8 cellular contexts compared by ENCODE assay signal in genomic region chr3:63967675-63968611, GRCh38. TPM values are rescaled to one million over a fixed set of nuclear protein-coding genes. Genes with fewer than 3 reads are reported as not detected.
DNase-seq lines count a peak whose midpoint lies in the region; ATAC-seq and TF ChIP-seq lines count a peak whose summit lies in the region.

No MANE protein-coding gene starts in this region.

- H3F3A ChIP-seq in DOHH2 (ENCODE audit: control insufficient read depth, insufficient read depth) = 0 out of 2 replicates have a peak, but pooled peaks cover 5% of the 10 kb centered on the region

- TF ChIP-seq CTCF in DOHH2 (IDR thresholded peaks at IDR 0.05; ENCODE audit: low read depth, low read length, poor library complexity, severe bottlenecking) (no peak), chondrocyte (IDR thresholded peaks at IDR 0.05) (no peak), lower leg skin (IDR thresholded peaks at IDR 0.05) (no peak), thyroid gland (IDR thresholded peaks at IDR 0.05) (no peak)

- H3K36me3 Mint-ChIP-seq in chondrocyte (ENCODE audit: low read depth) = no peaks in the 10 kb centered on the region

- peak in 4 of 5 donors; percentile 11 to 83 (median 24) for DNase-seq in T-helper 1 cell
- DNase-seq in chondrocyte (ENCODE audit: low spot score) = no peak
- peak; percentile 35 to 87 for DNase-seq in lower leg skin (ENCODE audit: low spot score in 2 of 2)
- peak; percentile 84 to 89 for DNase-seq in thyroid gland
- no peak for DNase-seq in NCI-H226

- H3K27me3 ChIP-seq in DOHH2 (ENCODE audit: control insufficient read depth, low read length) (no peaks in the 10 kb centered on the region), thyroid gland (no peaks in the 10 kb centered on the region)

- H3K27ac ChIP-seq in DOHH2 (ENCODE audit: low read depth, low read length) (peak overlapping the region; percentile 46), thyroid gland (peak overlapping the region; percentile 14 to 44 (median 35))

- H3K4me3 ChIP-seq in DOHH2 (ENCODE audit: low read length) (peak overlapping the region; percentile 42), lower leg skin (ENCODE audit: low read depth, poor library complexity, severe bottlenecking) (no peak overlapping the region), thyroid gland (replicated peaks in 1 of 3) (no peak overlapping the region)

- H4K20me1 ChIP-seq in DOHH2 (ENCODE audit: control insufficient read depth, insufficient read depth, low read depth, low read length) = peaks cover 7% of the 10 kb centered on the region; the same call in 1 of the 2 replicates

- H3K27me3 Mint-ChIP-seq in chondrocyte (ENCODE audit: low read depth) = no peaks in the 10 kb centered on the region

- H3K4me2 ChIP-seq in DOHH2 (ENCODE audit: low read length) = peak overlapping the region; percentile 53

- WGBS in lower leg skin, 2 donors = 12 to 16% methylated on average over 11 of the region's 11 CpGs
- WGBS in thyroid gland, 2 donors = 12 to 15% methylated on average over 11 of the region's 11 CpGs

- H3K27ac Mint-ChIP-seq in chondrocyte (ENCODE audit: unreplicated experiment) = peak overlapping the region; percentile 74

- ATAC-seq in GM19468 (IDR thresholded peaks at IDR 0.05; ENCODE audit: extremely low read depth, unreplicated experiment) (peak; percentile 33), HG03565 (IDR thresholded peaks at IDR 0.05; ENCODE audit: unreplicated experiment) (peak; percentile 59)

- H3K4me3 Mint-ChIP-seq in chondrocyte (ENCODE audit: unreplicated experiment) = peak overlapping the region; percentile 3

- H3K36me3 ChIP-seq in DOHH2 (ENCODE audit: control insufficient read depth, low read length) (peaks cover 21% of the 10 kb centered on the region), thyroid gland (no peaks in the 10 kb centered on the region)

- no peaks in the 10 kb centered on the region for H3K9me3 ChIP-seq in DOHH2 (ENCODE audit: control insufficient read depth, insufficient read depth, low read length)
- H3K9me3 ChIP-seq in thyroid gland = no peaks in the 10 kb centered on the region

- H3K9me3 Mint-ChIP-seq in chondrocyte (ENCODE audit: low read depth) = no peaks in the 10 kb centered on the region

- H3K9me2 ChIP-seq in DOHH2 (replicated peaks; ENCODE audit: control insufficient read depth, low read length) = no peaks in the 10 kb centered on the region

- intact Hi-C loops in lower leg skin (cut with DNase I; ENCODE audit: low total_unique reads) (no loop called here), thyroid gland (cut with DNase I) (no loop called here)

- peaks cover 81% of the 10 kb centered on the region for H3K4me1 Mint-ChIP-seq in chondrocyte (ENCODE audit: low read depth)

- H3K79me2 ChIP-seq in DOHH2 (ENCODE audit: control insufficient read depth, low read length) = peaks cover 54% of the 10 kb centered on the region

- TF ChIP-seq POLR2A in lower leg skin (IDR thresholded peaks at IDR 0.05) (no peak), thyroid gland (IDR thresholded peaks at IDR 0.05) (no peak)

- peaks cover 35% of the 10 kb centered on the region for H3K4me1 ChIP-seq in DOHH2 (ENCODE audit: control insufficient read depth, low read length)
- peaks cover 44 to 64% of the 10 kb centered on the region in 2 donors for H3K4me1 ChIP-seq in thyroid gland

RNA-seq across cellular contexts. Expression of gene PSMD6, which starts 55.4 kb away (rescaled TPM):
- total RNA-seq in chondrocyte = 64.2 to 86.4 TPM (median 65.0 TPM) in 3 replicates
- total RNA-seq in lower leg skin = 10 to 100 TPM; 61.6 to 81.2 (median 67.1) TPM
- 100 to 1,000 TPM in 1 of 4 donors, 10 to 100 TPM in 3; 64.1 to 116 (median 75.3) TPM for total RNA-seq in thyroid gland

RNA-seq across cellular contexts. Expression of gene SCAANT1, which starts 55.8 kb away (rescaled TPM):
- total RNA-seq in chondrocyte = not detected in 3 replicates
- total RNA-seq in lower leg skin = not detected
- total RNA-seq in thyroid gland = not detected

Comparison
In these comparisons a context has a peak if more than half of its experiments do, and no peak if none do; other contexts are left out.
1. DNase-seq: peak in T-helper 1 cell (4 of 5), lower leg skin (2 of 2) and thyroid gland (2 of 2); none in chondrocyte (single experiment) and NCI-H226 (single experiment).